26 cellular contexts compared by ENCODE assay signal in the genomic region with DNA sequence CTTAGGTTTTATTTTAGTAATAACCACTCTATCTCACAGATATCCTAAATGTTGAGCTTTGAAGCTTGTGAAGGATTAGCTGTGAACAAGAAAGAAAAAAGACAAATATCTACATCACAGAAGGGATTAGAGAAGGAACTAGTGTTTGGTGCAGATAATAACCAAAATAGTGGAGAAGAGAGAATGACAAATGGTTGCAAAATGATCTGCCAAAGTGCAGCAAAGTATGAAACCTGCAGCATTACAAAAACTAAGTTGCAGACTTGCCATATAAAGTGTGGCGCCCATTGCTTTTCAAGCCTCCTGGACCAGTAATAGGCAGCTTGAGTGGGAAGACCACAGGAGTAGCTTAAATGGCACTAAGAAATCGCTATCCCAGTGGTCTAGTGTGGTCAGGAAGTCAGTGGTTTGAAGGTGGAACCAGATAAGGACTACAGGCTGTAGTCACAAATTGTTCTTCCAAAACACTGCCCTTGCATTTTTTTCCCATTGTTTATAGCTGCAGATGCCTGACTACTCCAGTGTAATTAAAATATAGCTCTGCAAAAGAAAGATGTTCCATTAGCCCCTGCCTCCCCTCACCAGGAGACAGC. TPM values are rescaled to one million over a fixed set of nuclear protein-coding genes. Genes with fewer than 3 reads are reported as not detected.
DNase-seq lines count a peak whose midpoint lies in the region; ATAC-seq, FAIRE-seq and TF ChIP-seq lines count a peak whose summit lies in the region.
"Had no signal": no experiment of that assay in that cellular context is flagged by ENCODE, and none has a peak within 500 bp of the region (broad histone marks: within the 10 kb centered on the region; RNA-seq: fewer than 3 reads in every experiment).

No MANE protein-coding gene starts in this region.

- ATAC-seq in HG03039 (IDR thresholded peaks at IDR 0.05; ENCODE audit: unreplicated experiment) (no peak), WTC11 (no peak), GM18868 (IDR thresholded peaks at IDR 0.05; ENCODE audit: unreplicated experiment) (no peak)
- ATAC-seq: activated CD4-positive, CD25-positive, alpha-beta regulatory T cell treated with anti-CD3 and anti-CD28 coated beads, Interleukin-2, amount 50 U/mL, for 24 hours; activated naive CD8-positive, alpha-beta T cell treated with anti-CD3 and anti-CD28 coated beads, Interleukin-2, amount 50 U/mL, for 24 hours; activated T-helper 17 cell treated with anti-CD3 and anti-CD28 coated beads, Interleukin-2, amount 50 U/mL, for 72 hours; natural killer cell; T-helper 17 cell had no signal

- no peak overlapping the region for H3K27ac Mint-ChIP-seq in WTC11
- H3K27ac Mint-ChIP-seq: activated naive CD8-positive, alpha-beta T cell treated with anti-CD3 and anti-CD28 coated beads, Interleukin-2, amount 50 U/mL, for 24 hours; activated T-helper 17 cell treated with anti-CD3 and anti-CD28 coated beads, Interleukin-2, amount 50 U/mL, for 72 hours; natural killer cell; progenitor cell of endocrine pancreas; T-helper 17 cell had no signal

- H3K9me1 ChIP-seq in endothelial cell of umbilical vein (replicated peaks; ENCODE audit: control insufficient read depth, extremely low read depth, insufficient read depth, low read length) = no peaks in the 10 kb centered on the region

- in situ Hi-C loops in mammary epithelial cell (cut with MboI; ENCODE audit: low sequenced_read_pairs in 2 of 2) = no loop called here

- H3K27me3 ChIP-seq in mammary epithelial cell (ENCODE audit: insufficient read depth, low read length) (no peaks in the 10 kb centered on the region), breast epithelium (no peaks in the 10 kb centered on the region), endothelial cell of umbilical vein (ENCODE audit: control insufficient read depth in 2 of 2, insufficient read depth in 2 of 2, low read length in 2 of 2) (no peaks in the 10 kb centered on the region), stomach smooth muscle (ENCODE audit: control insufficient read depth in 1 of 2, insufficient read depth in 2 of 2, low read length in 2 of 2) (no peaks in the 10 kb centered on the region)
- H3K27me3 ChIP-seq: heart right ventricle, spleen, suprapubic skin had no signal

- H3K36me3 Mint-ChIP-seq in WTC11 = peaks cover 95% of the 10 kb centered on the region

- CTCF ChIA-PET in mammary epithelial cell (lab: Charles Lee; ENCODE audit: low non-redundant PET) (no interaction called here), endothelial cell of umbilical vein (lab: Charles Lee) (interaction anchor here (1.4 kb wide), 1 partner anchor 15 kb away, joined by 6 read pairs; no protein-coding TSS in a partner anchor), WTC11 (lab: Charles Lee) (no interaction called here)

- H3K4me1 Mint-ChIP-seq in WTC11 = 0 out of 2 replicates have a peak, but pooled peaks cover 7% of the 10 kb centered on the region
- H3K4me1 Mint-ChIP-seq: activated naive CD8-positive, alpha-beta T cell treated with anti-CD3 and anti-CD28 coated beads, Interleukin-2, amount 50 U/mL, for 24 hours; activated T-helper 17 cell treated with anti-CD3 and anti-CD28 coated beads, Interleukin-2, amount 50 U/mL, for 72 hours; central memory CD8-positive, alpha-beta T cell had no signal

- no peaks in the 10 kb centered on the region for H3K9me3 ChIP-seq in mammary epithelial cell (replicated peaks; ENCODE audit: insufficient read depth, low read length)
- no peaks in the 10 kb centered on the region for H3K9me3 ChIP-seq in breast epithelium
- no peaks in the 10 kb centered on the region for H3K9me3 ChIP-seq in endothelial cell of umbilical vein (replicated peaks; ENCODE audit: control insufficient read depth, insufficient read depth, low read length)
- H3K9me3 ChIP-seq in stomach smooth muscle (ENCODE audit: control insufficient read depth in 2 of 2, low read length in 2 of 2) = no peaks in the 10 kb centered on the region
- H3K9me3 ChIP-seq: heart right ventricle, spleen, suprapubic skin had no signal

- no peak overlapping the region for H3K9ac ChIP-seq in mammary epithelial cell (ENCODE audit: insufficient read depth, low read length)
- H3K9ac ChIP-seq in endothelial cell of umbilical vein (replicated peaks; ENCODE audit: extremely low read depth, insufficient read depth, low read length) = no peak overlapping the region
- H3K9ac ChIP-seq in stomach smooth muscle (ENCODE audit: low read length in 2 of 2) = no peak overlapping the region

- no peak overlapping the region for H2AFZ ChIP-seq in mammary epithelial cell (ENCODE audit: low read depth, low read length)
- H2AFZ ChIP-seq in endothelial cell of umbilical vein (ENCODE audit: low read depth, low read length) = no peak overlapping the region

- no peaks in the 10 kb centered on the region for H4K20me1 ChIP-seq in mammary epithelial cell (ENCODE audit: insufficient read depth, low read length)
- H4K20me1 ChIP-seq in endothelial cell of umbilical vein (replicated peaks; ENCODE audit: control insufficient read depth, extremely low read depth, insufficient read depth, low read length) = no peaks in the 10 kb centered on the region

- H3K27me3 Mint-ChIP-seq in WTC11 (ENCODE audit: low read depth) = no peaks in the 10 kb centered on the region
- H3K27me3 Mint-ChIP-seq: activated naive CD8-positive, alpha-beta T cell treated with anti-CD3 and anti-CD28 coated beads, Interleukin-2, amount 50 U/mL, for 24 hours; activated T-helper 17 cell treated with anti-CD3 and anti-CD28 coated beads, Interleukin-2, amount 50 U/mL, for 72 hours; central memory CD8-positive, alpha-beta T cell; progenitor cell of endocrine pancreas; T-helper 17 cell had no signal

- H3K4me3 ChIP-seq in mammary epithelial cell (replicated peaks in 1 of 3; ENCODE audit: insufficient read depth in 1 of 3, low read depth in 2 of 3, low read length in 3 of 3) (no peak overlapping the region), breast epithelium (no peak overlapping the region), endothelial cell of umbilical vein (replicated peaks in 1 of 3; ENCODE audit: insufficient read depth in 1 of 3, low read depth in 1 of 3, low read length in 3 of 3) (no peak overlapping the region), stomach smooth muscle (ENCODE audit: low read length in 2 of 2) (no peak overlapping the region)
- H3K4me3 ChIP-seq: heart right ventricle, spleen, suprapubic skin had no signal

- H3K36me3 ChIP-seq in mammary epithelial cell (ENCODE audit: insufficient read depth, low read length) = peaks cover 67% of the 10 kb centered on the region
- peaks cover 17% of the 10 kb centered on the region for H3K36me3 ChIP-seq in breast epithelium
- peaks cover 51 to 80% of the 10 kb centered on the region in 2 experiments for H3K36me3 ChIP-seq in endothelial cell of umbilical vein (ENCODE audit: control insufficient read depth in 2 of 2, extremely low read depth in 1 of 2, insufficient read depth in 2 of 2, low read length in 2 of 2)
- peaks cover 76 to 87% of the 10 kb centered on the region in 2 donors for H3K36me3 ChIP-seq in stomach smooth muscle (ENCODE audit: control insufficient read depth in 2 of 2, insufficient read depth in 2 of 2, low read length in 2 of 2)

- H3K27ac ChIP-seq in mammary epithelial cell (ENCODE audit: insufficient read depth, low read depth, low read length) (no peak overlapping the region), breast epithelium (no peak overlapping the region), endothelial cell of umbilical vein (ENCODE audit: insufficient read depth, low read depth, low read length) (no peak overlapping the region), stomach smooth muscle (ENCODE audit: low read length) (peak overlapping the region; percentile 58)
- H3K27ac ChIP-seq: spleen, suprapubic skin had no signal

- H3K9me3 Mint-ChIP-seq in WTC11 = no peaks in the 10 kb centered on the region
- H3K9me3 Mint-ChIP-seq: activated naive CD8-positive, alpha-beta T cell treated with anti-CD3 and anti-CD28 coated beads, Interleukin-2, amount 50 U/mL, for 24 hours; activated T-helper 17 cell treated with anti-CD3 and anti-CD28 coated beads, Interleukin-2, amount 50 U/mL, for 72 hours; central memory CD8-positive, alpha-beta T cell; natural killer cell had no signal

- no peak for FAIRE-seq in endothelial cell of umbilical vein (lab: Jason Lieb, UNC)
- FAIRE-seq: islet of Langerhans had no signal

- intact Hi-C loops in mammary epithelial cell (cut with micrococcal nuclease) (no loop called here), breast epithelium (cut with DNase I; ENCODE audit: low total_unique reads) (no loop called here), endothelial cell of umbilical vein (cut with micrococcal nuclease) (no loop called here)

- dilution Hi-C loops in mammary epithelial cell (cut with HindIII; ENCODE audit: low sequenced_read_pairs) = loop anchor here (5.0 kb wide), 1 partner anchor 84 kb away; no protein-coding TSS in a partner anchor
- dilution Hi-C loops in endothelial cell of umbilical vein (cut with MboI; ENCODE audit: extremely low pct_ligation_motif_present, low sequenced_read_pairs) = no loop called here

- 100% methylated on average over 2 of the region's 2 CpGs for WGBS in mammary epithelial cell (ENCODE audit: low coverage, missing lambda C conversion rate)

- BruUV-seq in mammary epithelial cell (replicated peaks; lab: Mats Ljungman, UMichigan) = TSS peak; percentile 1
- no TSS peak for BruUV-seq in endothelial cell of umbilical vein (replicated peaks; lab: Mats Ljungman, UMichigan)

- H3K4me3 Mint-ChIP-seq in WTC11 = no peak overlapping the region
- H3K4me3 Mint-ChIP-seq: activated naive CD8-positive, alpha-beta T cell treated with anti-CD3 and anti-CD28 coated beads, Interleukin-2, amount 50 U/mL, for 24 hours; activated T-helper 17 cell treated with anti-CD3 and anti-CD28 coated beads, Interleukin-2, amount 50 U/mL, for 72 hours; central memory CD8-positive, alpha-beta T cell; natural killer cell; T-helper 17 cell had no signal

- H3K4me2 ChIP-seq in mammary epithelial cell (ENCODE audit: insufficient read depth, low read depth, low read length) (no peak overlapping the region), endothelial cell of umbilical vein (ENCODE audit: insufficient read depth, low read length) (no peak overlapping the region)

- TF ChIP-seq CTCF in mammary epithelial cell (conservative IDR thresholded peaks at IDR 0.05 in 1 of 2, IDR thresholded peaks at IDR 0.05 in 1 of 2; ENCODE audit: extremely low read depth in 1 of 2, insufficient read depth in 1 of 2, low read depth in 1 of 2, low read length in 2 of 2) = no peak
- no peak for TF ChIP-seq CTCF in breast epithelium (IDR thresholded peaks at IDR 0.05)
- no peak for TF ChIP-seq CTCF in endothelial cell of umbilical vein (IDR thresholded peaks at IDR 0.05; ENCODE audit: extremely low read depth in 1 of 2, insufficient read depth in 1 of 2, low read depth in 1 of 2, low read length in 2 of 2)
- no peak for TF ChIP-seq CTCF in WTC11 (IDR thresholded peaks at IDR 0.05)

- POLR2A ChIA-PET in endothelial cell of umbilical vein (lab: Charles Lee) (no interaction called here), WTC11 (lab: Charles Lee) (no interaction called here)

- H3K4me1 ChIP-seq in mammary epithelial cell (ENCODE audit: insufficient read depth, low read length) = no peaks in the 10 kb centered on the region
- no peaks in the 10 kb centered on the region for H3K4me1 ChIP-seq in breast epithelium
- peaks cover 3% of the 10 kb centered on the region for H3K4me1 ChIP-seq in endothelial cell of umbilical vein (ENCODE audit: control insufficient read depth, extremely low read depth, insufficient read depth, low read length)
- peaks cover 56% of the 10 kb centered on the region for H3K4me1 ChIP-seq in stomach smooth muscle (ENCODE audit: control insufficient read depth, insufficient read depth, low read length)
- H3K4me1 ChIP-seq: suprapubic skin had no signal

- TF ChIP-seq POLR2A in breast epithelium (IDR thresholded peaks at IDR 0.05) (no peak), endothelial cell of umbilical vein (IDR thresholded peaks at IDR 0.05; ENCODE audit: low read depth, low read length) (peak; percentile 59)

- DNase-seq in mammary epithelial cell (no peak), breast epithelium (ENCODE audit: low spot score in 2 of 2) (no peak), RPMI7951 (ENCODE audit: low read depth) (peak; percentile 60), endothelial cell of umbilical vein (ENCODE audit: low read depth, low spot score) (peak; percentile 62), WTC11 (ENCODE audit: low spot score) (no peak)
- DNase-seq: 8988T; activated naive CD8-positive, alpha-beta T cell treated with anti-CD3 and anti-CD28 coated beads, Interleukin-2, amount 50 U/mL, for 24 hours; DMS53; effector CD4-positive, alpha-beta T cell; heart right ventricle; mesendoderm; natural killer cell; NCI-H1930; NCI-H510A treated with DMSO at 0.1 percent for 48 hours; SHP77 treated with DMSO at 0.1 percent for 48 hours; spleen; T-helper 17 cell had no signal

- H3K79me2 ChIP-seq in mammary epithelial cell (ENCODE audit: insufficient read depth, low read length) = no peaks in the 10 kb centered on the region
- H3K79me2 ChIP-seq in endothelial cell of umbilical vein (ENCODE audit: control insufficient read depth, insufficient read depth, low read length) = no peaks in the 10 kb centered on the region

RNA-seq across cellular contexts. Expression of a gene that starts 20.7 kb away (rescaled TPM):
- total RNA-seq in mammary epithelial cell (1,000 to 10,000 TPM in 1 of 2 donors, 100 to 1,000 TPM in 1; 463 to 1,538 TPM), breast epithelium (100 to 1,000 TPM; 333 to 609 (median 575) TPM), endothelial cell of umbilical vein (558 and 678 TPM in 2 replicates), WTC11 (2021) (370 to 421 TPM (median 382 TPM) in 3 replicates)
- polyA plus RNA-seq in mammary epithelial cell (241 TPM), endothelial cell of umbilical vein (518 and 528 TPM in 2 replicates)
- polyA minus RNA-seq in mammary epithelial cell (182 TPM), endothelial cell of umbilical vein (828 and 932 TPM in 2 replicates)
- 1,035 and 1,151 TPM in 2 replicates for total RNA-seq in RPMI7951 (2014; rRNA removed; shearing (Covaris generic))
- polyA plus RNA-seq in endothelial cell of umbilical vein (2011; cell fraction: cytosol; rRNA removed) = 740 and 824 TPM in 2 replicates
- polyA plus RNA-seq in endothelial cell of umbilical vein (2011; cell fraction: nucleus; rRNA removed) = 2,079 and 2,156 TPM in 2 replicates
- polyA plus RNA-seq in endothelial cell of umbilical vein (2012) = 679 and 811 TPM in 2 replicates
- polyA minus RNA-seq in endothelial cell of umbilical vein (2011; cell fraction: cytosol; rRNA and poly(A)+ RNA removed) = 30.8 TPM
- 2,251 and 2,264 TPM in 2 replicates for polyA minus RNA-seq in endothelial cell of umbilical vein (2011; cell fraction: nucleus; rRNA and poly(A)+ RNA removed)

RNA-seq across cellular contexts. Expression of a gene that starts 58.4 kb away (rescaled TPM):
- total RNA-seq in mammary epithelial cell = 10 to 100 TPM; 17.3 to 23.0 TPM
- polyA plus RNA-seq in mammary epithelial cell = 8.6 TPM
- polyA minus RNA-seq in mammary epithelial cell = 17.0 TPM
- 10 to 100 TPM; 15.7 to 17.6 (median 17.1) TPM for total RNA-seq in breast epithelium
- 19.6 and 24.8 TPM in 2 replicates for total RNA-seq in RPMI7951 (2014; rRNA removed; shearing (Covaris generic))
- total RNA-seq in endothelial cell of umbilical vein = 26.0 and 26.1 TPM in 2 replicates
- polyA plus RNA-seq in endothelial cell of umbilical vein = 10.1 and 14.0 TPM in 2 replicates
- 12.8 and 13.0 TPM in 2 replicates for polyA plus RNA-seq in endothelial cell of umbilical vein (2011; cell fraction: cytosol; rRNA removed)
- 13.6 and 19.4 TPM in 2 replicates for polyA plus RNA-seq in endothelial cell of umbilical vein (2011; cell fraction: nucleus; rRNA removed)
- 38.0 and 40.9 TPM in 2 replicates for polyA plus RNA-seq in endothelial cell of umbilical vein (2012)
- 6.4 and 8.7 TPM in 2 replicates for polyA minus RNA-seq in endothelial cell of umbilical vein
- 3.8 TPM for polyA minus RNA-seq in endothelial cell of umbilical vein (2011; cell fraction: cytosol; rRNA and poly(A)+ RNA removed)
- polyA minus RNA-seq in endothelial cell of umbilical vein (2011; cell fraction: nucleus; rRNA and poly(A)+ RNA removed) = 14.9 and 18.1 TPM in 2 replicates
- total RNA-seq in WTC11 (2021) = 14.9 to 17.2 TPM (median 14.9 TPM) in 3 replicates

Comparison
In these comparisons a context has a peak if more than half of its experiments do, and no peak if none do; other contexts are left out.
1. DNase-seq: peak in RPMI7951 (single experiment) and endothelial cell of umbilical vein (single experiment); none in mammary epithelial cell (single experiment), breast epithelium (0 of 2) and WTC11 (single experiment).